In the genomic region with DNA sequence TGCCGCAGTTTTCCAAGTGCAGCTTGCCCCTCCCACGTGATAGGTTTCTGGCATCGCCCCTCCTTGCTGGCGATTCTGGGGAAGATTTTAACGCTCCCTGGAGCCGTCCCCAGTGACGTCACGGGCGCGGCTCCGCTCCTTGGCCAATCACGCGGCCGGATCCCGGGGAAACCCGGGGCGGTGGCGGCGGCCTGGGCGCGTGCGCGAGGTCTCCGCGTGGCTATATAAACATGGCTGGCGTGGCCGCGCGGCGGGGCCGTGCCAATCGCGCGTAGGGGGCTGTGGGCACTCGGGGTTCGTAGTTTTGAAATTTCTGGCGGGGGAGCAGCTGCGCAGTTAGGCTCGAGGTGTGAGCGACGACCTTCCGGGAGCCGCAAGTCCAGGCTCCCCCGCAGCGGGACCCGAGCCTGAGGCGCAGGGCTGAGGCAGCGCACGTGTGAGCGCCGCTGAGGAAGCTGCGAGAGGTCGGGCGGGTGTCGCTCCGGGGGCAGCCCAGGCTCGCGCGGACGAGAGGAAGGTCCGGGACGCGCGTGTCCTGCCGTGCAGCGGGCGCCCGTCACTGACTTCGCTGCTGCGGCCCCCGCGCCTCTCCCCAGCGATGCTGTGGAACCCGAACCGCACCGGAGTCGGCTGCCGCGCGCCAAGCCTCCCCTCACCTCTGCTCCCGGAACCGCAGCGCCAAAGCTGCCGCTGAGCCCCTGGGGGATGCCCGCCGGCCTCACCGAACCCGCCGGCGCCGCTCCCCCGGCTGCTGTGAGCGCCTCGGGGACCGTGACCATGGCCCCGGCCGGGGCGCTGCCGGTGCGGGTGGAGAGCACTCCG, we compare ENCODE assay signal across 8 cellular contexts. TPM values are rescaled to one million over a fixed set of nuclear protein-coding genes. Genes with fewer than 3 reads are reported as not detected.
A peak's percentile ranks its signal among the peaks of the same experiment; 100 is the strongest.
DNase-seq lines count a peak whose midpoint lies in the region; ATAC-seq, FAIRE-seq and TF ChIP-seq lines count a peak whose summit lies in the region.

A gene with protein sequence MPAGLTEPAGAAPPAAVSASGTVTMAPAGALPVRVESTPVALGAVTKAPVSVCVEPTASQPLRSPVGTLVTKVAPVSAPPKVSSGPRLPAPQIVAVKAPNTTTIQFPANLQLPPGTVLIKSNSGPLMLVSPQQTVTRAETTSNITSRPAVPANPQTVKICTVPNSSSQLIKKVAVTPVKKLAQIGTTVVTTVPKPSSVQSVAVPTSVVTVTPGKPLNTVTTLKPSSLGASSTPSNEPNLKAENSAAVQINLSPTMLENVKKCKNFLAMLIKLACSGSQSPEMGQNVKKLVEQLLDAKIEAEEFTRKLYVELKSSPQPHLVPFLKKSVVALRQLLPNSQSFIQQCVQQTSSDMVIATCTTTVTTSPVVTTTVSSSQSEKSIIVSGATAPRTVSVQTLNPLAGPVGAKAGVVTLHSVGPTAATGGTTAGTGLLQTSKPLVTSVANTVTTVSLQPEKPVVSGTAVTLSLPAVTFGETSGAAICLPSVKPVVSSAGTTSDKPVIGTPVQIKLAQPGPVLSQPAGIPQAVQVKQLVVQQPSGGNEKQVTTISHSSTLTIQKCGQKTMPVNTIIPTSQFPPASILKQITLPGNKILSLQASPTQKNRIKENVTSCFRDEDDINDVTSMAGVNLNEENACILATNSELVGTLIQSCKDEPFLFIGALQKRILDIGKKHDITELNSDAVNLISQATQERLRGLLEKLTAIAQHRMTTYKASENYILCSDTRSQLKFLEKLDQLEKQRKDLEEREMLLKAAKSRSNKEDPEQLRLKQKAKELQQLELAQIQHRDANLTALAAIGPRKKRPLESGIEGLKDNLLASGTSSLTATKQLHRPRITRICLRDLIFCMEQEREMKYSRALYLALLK (plus strand): TSS at position 217 of the 822 bp plus-strand sequence. CDS start 489 bp downstream, at position 706.

- ATAC-seq in GM18870 (IDR thresholded peaks at IDR 0.05; ENCODE audit: unreplicated experiment) (peak; percentile 68), HG03108 (IDR thresholded peaks at IDR 0.05; ENCODE audit: unreplicated experiment) (peak; percentile 75)

- no peaks in the 10 kb centered on the region for H3F3A ChIP-seq in smooth muscle cell (ENCODE audit: low read depth)

- H3K4me2 ChIP-seq in smooth muscle cell, result peak within 1 kb of the TSS; percentile 97

- CTCF ChIA-PET in AG04450 (lab: Charles Lee), result no interaction called here

- POLR2A ChIA-PET in AG04450 (lab: Yijun Ruan, JAX), result interaction anchor here (1.2 kb wide), 1 partner anchor 136 kb away, joined by 3 read pairs; a partner anchor contains a TSS

- under 1% methylated on average over 90 of the region's 101 CpGs for WGBS in smooth muscle cell (ENCODE audit: low lambda C conversion rate)

- no peak for FAIRE-seq in bronchial epithelial cell (lab: Jason Lieb, UNC)

- H3K27me3 ChIP-seq in AG04450 (ENCODE audit: control insufficient read depth, insufficient read depth, low read length) (peaks cover 6% of the 10 kb centered on the region), bronchial epithelial cell (ENCODE audit: control insufficient read depth, insufficient read depth, low read length) (no peaks in the 10 kb centered on the region), smooth muscle cell (ENCODE audit: low read depth) (no peaks in the 10 kb centered on the region)

- H3K4me3 ChIP-seq in AG04450 (ENCODE audit: low read depth, low read length), result peak within 1 kb of the TSS; percentile 68
- peak within 1 kb of the TSS; percentile 64 for H3K4me3 ChIP-seq in WI38 (ENCODE audit: low read depth, low read length)
- H3K4me3 ChIP-seq in bronchial epithelial cell (ENCODE audit: low read depth, low read length), result peak within 1 kb of the TSS; percentile 96
- H3K4me3 ChIP-seq in smooth muscle cell, result peak within 1 kb of the TSS; percentile 85

- H3K27ac ChIP-seq in AG04450 (ENCODE audit: low read depth, low read length) (no peak within 1 kb of the TSS), smooth muscle cell (ENCODE audit: low read depth) (peak within 1 kb of the TSS; percentile 15)

- H4K20me1 ChIP-seq in smooth muscle cell (ENCODE audit: low read depth), result no peaks in the 10 kb centered on the region

- no peaks in the 10 kb centered on the region for H3K36me3 ChIP-seq in bronchial epithelial cell (ENCODE audit: control insufficient read depth, insufficient read depth, low read length)
- no peaks in the 10 kb centered on the region for H3K36me3 ChIP-seq in smooth muscle cell (ENCODE audit: low read depth)

- H3K9me3 ChIP-seq in AG04450 (ENCODE audit: control insufficient read depth, insufficient read depth, low read length) (no peaks in the 10 kb centered on the region; the same call in 1 of the 2 replicates), smooth muscle cell (replicated peaks; ENCODE audit: low read depth) (no peaks in the 10 kb centered on the region)

- TF ChIP-seq CTCF in AG04450 (IDR thresholded peaks at IDR 0.05; ENCODE audit: low read depth, low read length) (no peak), WI38 (IDR thresholded peaks at IDR 0.05; ENCODE audit: low read depth, low read length) (no peak), bronchial epithelial cell (IDR thresholded peaks at IDR 0.05; ENCODE audit: insufficient read depth, low read length, severe bottlenecking) (no peak), smooth muscle cell (IDR thresholded peaks at IDR 0.05; ENCODE audit: borderline replicate concordance, insufficient read depth, poor library complexity, severe bottlenecking) (no peak)

- peak; percentile 41 for DNase-seq in AG04450 (ENCODE audit: low read depth, low spot score)
- DNase-seq in NCI-H2227 treated with DMSO at 0.1 percent for 48 hours (lab: John Stamatoyannopoulos, UW), result peak; percentile 85
- DNase-seq in bronchial epithelial cell (ENCODE audit: low read depth), result peak; percentile 76
- peak; percentile 95 for DNase-seq in iPS-NIHi7 (ENCODE audit: extremely low spot score)
- peak; percentile 85 for DNase-seq in smooth muscle cell (lab: John Stamatoyannopoulos, UW; ENCODE audit: unreplicated experiment)

- peak within 1 kb of the TSS; percentile 86 for H2AFZ ChIP-seq in smooth muscle cell (ENCODE audit: low read depth)

- peak within 1 kb of the TSS; percentile 71 for H3K9ac ChIP-seq in smooth muscle cell (ENCODE audit: low read depth)

- peaks cover 7% of the 10 kb centered on the region for H3K4me1 ChIP-seq in smooth muscle cell (ENCODE audit: low read depth)

- no peaks in the 10 kb centered on the region for H3K79me2 ChIP-seq in smooth muscle cell (ENCODE audit: low read depth)

RNA-seq across cellular contexts. Expression of the gene that starts here (rescaled TPM):
- polyA plus RNA-seq in AG04450 (2011; rRNA removed) (0.32 and 0.40 TPM in 2 replicates), smooth muscle cell (0.89 and 1.6 TPM in 2 replicates)
- polyA minus RNA-seq in AG04450 (2011; rRNA and poly(A)+ RNA removed), result 0.39 and 0.46 TPM in 2 replicates
- total RNA-seq in bronchial epithelial cell (2.3 and 6.6 TPM in 2 replicates), smooth muscle cell (2.7 and 5.4 TPM in 2 replicates)

Comparison
In these comparisons a context has a peak if more than half of its experiments do, and no peak if none do; other contexts are left out.
1. Peak in DNase-seq and H3K4me3 ChIP-seq in AG04450; RNA of the gene not detected or under 1 TPM.
2. DNase-seq: peak in every context shown above with its lines; median percentile 95 in iPS-NIHi7; 85 in NCI-H2227 treated with DMSO at 0.1 percent for 48 hours; 85 in smooth muscle cell; 76 in bronchial epithelial cell; 41 in AG04450.